8 cellular contexts compared by ENCODE assay signal in genomic region chr1:103107696-103108524, GRCh38. TPM values are rescaled to one million over a fixed set of nuclear protein-coding genes. Genes with fewer than 3 reads are reported as not detected.
DNase-seq lines count a peak whose midpoint lies in the region; ATAC-seq and TF ChIP-seq lines count a peak whose summit lies in the region.

COL11A1 (minus strand) TSS chr1:103108522; CDS start chr1:103108178, 344 bp downstream.

- H3K36me3 Mint-ChIP-seq in activated T-helper 2 cell treated with anti-CD3 and anti-CD28 coated beads, Interferon-gamma antibody, Interleukin-2, Interleukin-4, amounts not matched to agents 10 μg/mL and 5 μg/mL and 100 μg/mL, durations not matched to agents 14 hours and 24 hours and 36 hours (ENCODE audit: low read depth) = no peaks in the 10 kb centered on the region
- no peaks in the 10 kb centered on the region for H3K36me3 Mint-ChIP-seq in activated CD8-positive, alpha-beta T cell treated with anti-CD3 and anti-CD28 coated beads for 36 hours (ENCODE audit: low read depth)

- H3K36me3 ChIP-seq in MM.1S (replicated peaks; ENCODE audit: insufficient read depth, low read length) (no peaks in the 10 kb centered on the region), mesodermal cell (ENCODE audit: control insufficient read depth, insufficient read depth, low read length) (no peaks in the 10 kb centered on the region), suprapubic skin (no peaks in the 10 kb centered on the region)

- no peaks in the 10 kb centered on the region for H3K9me2 ChIP-seq in MM.1S (replicated peaks; ENCODE audit: insufficient read depth, low read length)

- ATAC-seq in activated CD8-positive, alpha-beta T cell treated with anti-CD3 and anti-CD28 coated beads for 36 hours = no peak
- ATAC-seq in GM18505 (IDR thresholded peaks at IDR 0.05; ENCODE audit: unreplicated experiment) = no peak

- no peaks in the 10 kb centered on the region for H3K79me2 ChIP-seq in MM.1S (ENCODE audit: low read length)

- peaks cover 26% of the 10 kb centered on the region for H3K27me3 Mint-ChIP-seq in activated T-helper 2 cell treated with anti-CD3 and anti-CD28 coated beads, Interferon-gamma antibody, Interleukin-2, Interleukin-4, amounts not matched to agents 10 μg/mL and 5 μg/mL and 100 μg/mL, durations not matched to agents 14 hours and 24 hours and 36 hours (ENCODE audit: low read depth)
- H3K27me3 Mint-ChIP-seq in activated CD8-positive, alpha-beta T cell treated with anti-CD3 and anti-CD28 coated beads for 36 hours = peaks cover 17% of the 10 kb centered on the region

- intact Hi-C loops in activated T-helper 2 cell treated with anti-CD3 and anti-CD28 coated beads, Interferon-gamma antibody, Interleukin-2, Interleukin-4, amounts not matched to agents 10 μg/mL and 5 μg/mL and 100 μg/mL, durations not matched to agents 14 hours and 24 hours and 36 hours (cut with micrococcal nuclease) = no loop called here
- intact Hi-C loops in activated CD8-positive, alpha-beta T cell treated with anti-CD3 and anti-CD28 coated beads for 36 hours (cut with micrococcal nuclease) = loop anchor here (5.0 kb wide), 1 partner anchor 354 kb away; no protein-coding TSS in a partner anchor

- H3K4me1 Mint-ChIP-seq in activated T-helper 2 cell treated with anti-CD3 and anti-CD28 coated beads, Interferon-gamma antibody, Interleukin-2, Interleukin-4, amounts not matched to agents 10 μg/mL and 5 μg/mL and 100 μg/mL, durations not matched to agents 14 hours and 24 hours and 36 hours (ENCODE audit: low read depth) = peaks cover 2% of the 10 kb centered on the region
- peaks cover 6% of the 10 kb centered on the region for H3K4me1 Mint-ChIP-seq in activated CD8-positive, alpha-beta T cell treated with anti-CD3 and anti-CD28 coated beads for 36 hours (ENCODE audit: low read depth)

- TF ChIP-seq CTCF in MM.1S (IDR thresholded peaks at IDR 0.05; ENCODE audit: low read length) (no peak), suprapubic skin (IDR thresholded peaks at IDR 0.05) (no peak)
- TF ChIP-seq CTCF in activated CD8-positive, alpha-beta T cell treated with anti-CD3 and anti-CD28 coated beads for 36 hours (IDR thresholded peaks at IDR 0.05) = no peak

- TF ChIP-seq POLR2A in suprapubic skin (IDR thresholded peaks at IDR 0.05) (no peak), GM18505 (IDR thresholded peaks at IDR 0.05; ENCODE audit: borderline replicate concordance, extremely low read depth, insufficient read depth, insufficient read length) (no peak)

- H3K9me3 Mint-ChIP-seq in activated T-helper 2 cell treated with anti-CD3 and anti-CD28 coated beads, Interferon-gamma antibody, Interleukin-2, Interleukin-4, amounts not matched to agents 10 μg/mL and 5 μg/mL and 100 μg/mL, durations not matched to agents 14 hours and 24 hours and 36 hours = no peaks in the 10 kb centered on the region
- H3K9me3 Mint-ChIP-seq in activated CD8-positive, alpha-beta T cell treated with anti-CD3 and anti-CD28 coated beads for 36 hours = no peaks in the 10 kb centered on the region

- CTCF ChIA-PET in activated CD8-positive, alpha-beta T cell treated with anti-CD3 and anti-CD28 coated beads for 36 hours (lab: Charles Lee) = interaction anchor here (2.4 kb wide), 1 partner anchor 353 kb away, joined by 11 read pairs; no protein-coding TSS in a partner anchor

- H3K9me3 ChIP-seq in MM.1S (replicated peaks; ENCODE audit: insufficient read depth, low read length) (no peaks in the 10 kb centered on the region), mesodermal cell (ENCODE audit: control insufficient read depth, low read length) (no peaks in the 10 kb centered on the region), suprapubic skin (no peaks in the 10 kb centered on the region)

- H4K20me1 ChIP-seq in MM.1S (ENCODE audit: insufficient read depth, low read length) = no peaks in the 10 kb centered on the region

- POLR2A ChIA-PET in activated CD8-positive, alpha-beta T cell treated with anti-CD3 and anti-CD28 coated beads for 36 hours (lab: Charles Lee) = no interaction called here

- TF ChIP-seq EP300 in suprapubic skin (IDR thresholded peaks at IDR 0.05) = no peak

- H3K27me3 ChIP-seq in MM.1S (replicated peaks; ENCODE audit: insufficient read depth, low read length) (no peaks in the 10 kb centered on the region), suprapubic skin (peaks cover 11% of the 10 kb centered on the region)

- no peaks in the 10 kb centered on the region for H3F3A ChIP-seq in MM.1S (ENCODE audit: insufficient read depth, low read length)

- no peak within 1 kb of the TSS for H3K9ac ChIP-seq in MM.1S (ENCODE audit: low read length)

- no peak within 1 kb of the TSS for H3K27ac ChIP-seq in MM.1S (ENCODE audit: low read length)
- peak within 1 kb of the TSS; percentile 81 for H3K27ac ChIP-seq in mesodermal cell (ENCODE audit: low read depth, low read length, severe bottlenecking)
- H3K27ac ChIP-seq in suprapubic skin = no peak within 1 kb of the TSS

- H3K4me3 Mint-ChIP-seq in activated T-helper 2 cell treated with anti-CD3 and anti-CD28 coated beads, Interferon-gamma antibody, Interleukin-2, Interleukin-4, amounts not matched to agents 10 μg/mL and 5 μg/mL and 100 μg/mL, durations not matched to agents 14 hours and 24 hours and 36 hours (ENCODE audit: low read depth) = no peak within 1 kb of the TSS
- H3K4me3 Mint-ChIP-seq in activated CD8-positive, alpha-beta T cell treated with anti-CD3 and anti-CD28 coated beads for 36 hours = no peak within 1 kb of the TSS

- WGBS in mesodermal cell (ENCODE audit: insufficient coverage in 2 of 2), 2 experiments = 0 to 2% methylated on average over 7 to 9 of the region's 26 CpGs
- WGBS in suprapubic skin = 2% methylated on average over 26 of the region's 26 CpGs

- DNase-seq in MM.1S = no peak
- peak; percentile 54 for DNase-seq in ecto neural progenitor cell (ENCODE audit: low spot score)
- no peak for DNase-seq in suprapubic skin (ENCODE audit: low spot score in 2 of 2)
- no peak for DNase-seq in activated effector memory CD4-positive, alpha-beta T cell treated with Interleukin-2 at 50 U/mL for 16 hours
- DNase-seq in activated T-helper 2 cell treated with anti-CD3 and anti-CD28 coated beads, Interferon-gamma antibody, Interleukin-2, Interleukin-4, amounts not matched to agents 10 μg/mL and 5 μg/mL and 100 μg/mL, durations not matched to agents 14 hours and 24 hours and 36 hours (ENCODE audit: low spot score) = no peak
- no peak for DNase-seq in activated CD8-positive, alpha-beta T cell treated with anti-CD3 and anti-CD28 coated beads for 36 hours

- no peaks in the 10 kb centered on the region for H3K4me1 ChIP-seq in MM.1S (ENCODE audit: low read length)
- peaks cover 20% of the 10 kb centered on the region for H3K4me1 ChIP-seq in mesodermal cell (ENCODE audit: control insufficient read depth, insufficient read depth, low read length, poor library complexity, severe bottlenecking)
- peaks cover 27% of the 10 kb centered on the region for H3K4me1 ChIP-seq in suprapubic skin

- H3K4me3 ChIP-seq in MM.1S (ENCODE audit: low read length) (no peak within 1 kb of the TSS), mesodermal cell (ENCODE audit: extremely low read depth, insufficient read depth, low read length, poor library complexity, severe bottlenecking) (peak within 1 kb of the TSS; percentile 73), suprapubic skin (peak within 1 kb of the TSS; percentile 48)

- no peak within 1 kb of the TSS for H3K27ac Mint-ChIP-seq in activated T-helper 2 cell treated with anti-CD3 and anti-CD28 coated beads, Interferon-gamma antibody, Interleukin-2, Interleukin-4, amounts not matched to agents 10 μg/mL and 5 μg/mL and 100 μg/mL, durations not matched to agents 14 hours and 24 hours and 36 hours
- no peak within 1 kb of the TSS for H3K27ac Mint-ChIP-seq in activated CD8-positive, alpha-beta T cell treated with anti-CD3 and anti-CD28 coated beads for 36 hours

- H2AFZ ChIP-seq in MM.1S (ENCODE audit: low read length) = no peak within 1 kb of the TSS

- H3K4me2 ChIP-seq in MM.1S (ENCODE audit: low read depth, low read length) = peak within 1 kb of the TSS; percentile 27; the same call in 1 of the 2 replicates

RNA-seq across cellular contexts. Expression of gene COL11A1, which starts in this region (rescaled TPM):
- 276 TPM for polyA plus RNA-seq in mesodermal cell (2013, experiment 1 of 2)
- 257 TPM for polyA plus RNA-seq in mesodermal cell (2013, experiment 2 of 2)
- 1 to 10 TPM in 3 of 4 donors, not detected in 1; 1.6 to 9.8 (median 1.8) TPM for total RNA-seq in suprapubic skin
- not detected in 2 replicates for total RNA-seq in activated T-helper 2 cell treated with anti-CD3 and anti-CD28 coated beads, Interferon-gamma antibody, Interleukin-2, Interleukin-4, amounts not matched to agents 10 μg/mL and 5 μg/mL and 100 μg/mL, durations not matched to agents 14 hours and 24 hours and 36 hours
- total RNA-seq in activated CD8-positive, alpha-beta T cell treated with anti-CD3 and anti-CD28 coated beads for 36 hours = not detected
